In genomic region chr12:65188179-65188709, GRCh38 we compare ENCODE assay signal across 12 cellular contexts. TPM values are rescaled to one million over a fixed set of nuclear protein-coding genes. Genes with fewer than 3 reads are reported as not detected.
A peak's percentile ranks its signal among the peaks of the same experiment; 100 is the strongest.
DNase-seq lines count a peak whose midpoint lies in the region; ATAC-seq and TF ChIP-seq lines count a peak whose summit lies in the region.
"Had no signal": no experiment of that assay in that cellular context is flagged by ENCODE, and none has a peak within 500 bp of the region (broad histone marks: within the 10 kb centered on the region; RNA-seq: fewer than 3 reads in every experiment).

No MANE protein-coding gene starts in this region.

- H3K27ac Mint-ChIP-seq in activated B cell treated with CpG ODN at 0.5 μM for 24 hours = peak overlapping the region; percentile 57
- no peak overlapping the region for H3K27ac Mint-ChIP-seq in activated naive CD4-positive, alpha-beta T cell treated with anti-CD3 and anti-CD28 coated beads, Interleukin-2, amount 50 U/mL, for 72 hours

- no peak overlapping the region for H3K9ac ChIP-seq in GM23248

- 94 to 96% methylated on average over 3 of the region's 3 CpGs for WGBS in GM23248 (ENCODE audit: low coverage in 1 of 2, low lambda C conversion rate in 2 of 2, missing lambda C conversion rate in 2 of 2), 2 experiments

- no peak overlapping the region for H3K4me2 ChIP-seq in GM23248 (ENCODE audit: unreplicated experiment)

- H3F3A ChIP-seq in GM23248 (ENCODE audit: insufficient read depth) = no peaks in the 10 kb centered on the region

- CTCF ChIA-PET in activated B cell treated with CpG ODN at 0.5 μM for 24 hours (lab: Charles Lee) = no interaction called here

- TF ChIP-seq CTCF in activated B cell treated with CpG ODN at 0.5 μM for 24 hours (IDR thresholded peaks at IDR 0.05) (no peak), foreskin keratinocyte (conservative IDR thresholded peaks at IDR 0.05) (no peak)

- H3K9me2 ChIP-seq in GM23248 (ENCODE audit: insufficient read depth) = no peaks in the 10 kb centered on the region

- H3K4me3 Mint-ChIP-seq in activated B cell treated with CpG ODN at 0.5 μM for 24 hours = peak overlapping the region; percentile 9

- no peaks in the 10 kb centered on the region; the same call in 1 of the 2 replicates for H3K36me3 ChIP-seq in GM23248 (ENCODE audit: low read depth)
- H3K36me3 ChIP-seq: pancreas had no signal

- H3K27me3 Mint-ChIP-seq in activated B cell treated with CpG ODN at 0.5 μM for 24 hours = no peaks in the 10 kb centered on the region

- H3K4me3 ChIP-seq in GM23248 = no peak overlapping the region
- H3K4me3 ChIP-seq: pancreas had no signal

- no peaks in the 10 kb centered on the region for H3K9me3 ChIP-seq in GM23248 (ENCODE audit: low read depth)
- H3K9me3 ChIP-seq: pancreas had no signal

- peaks cover 11% of the 10 kb centered on the region for H3K36me3 Mint-ChIP-seq in activated B cell treated with CpG ODN at 0.5 μM for 24 hours (ENCODE audit: low read depth)
- peaks cover 0 to 31% of the 10 kb centered on the region in 2 donors for H3K36me3 Mint-ChIP-seq in activated naive CD4-positive, alpha-beta T cell treated with anti-CD3 and anti-CD28 coated beads, Interleukin-2, amount 50 U/mL, for 72 hours

- H4K20me1 ChIP-seq in GM23248 (ENCODE audit: insufficient read depth) = peaks cover 7% of the 10 kb centered on the region; the same call in 1 of the 2 replicates

- intact Hi-C loops in activated B cell treated with CpG ODN at 0.5 μM for 24 hours (cut with micrococcal nuclease) = loop anchor here (1.0 kb wide), 2 partner anchors 9 to 18 kb away; no protein-coding TSS in a partner anchor

- H3K27me3 ChIP-seq in foreskin keratinocyte (no peaks in the 10 kb centered on the region), GM23248 (replicated peaks; ENCODE audit: insufficient read depth) (no peaks in the 10 kb centered on the region)
- H3K27me3 ChIP-seq: pancreas had no signal

- ATAC-seq in GM18858 (IDR thresholded peaks at IDR 0.05; ENCODE audit: unreplicated experiment) = peak; percentile 34
- ATAC-seq in GM21447 (IDR thresholded peaks at IDR 0.05; ENCODE audit: unreplicated experiment) = peak; percentile 42
- peak; percentile 41 for ATAC-seq in HG03108 (IDR thresholded peaks at IDR 0.05; ENCODE audit: unreplicated experiment)
- no peak for ATAC-seq in activated B cell treated with CpG ODN at 0.5 μM for 24 hours (ENCODE audit: low read depth)
- no peak for ATAC-seq in activated naive CD4-positive, alpha-beta T cell treated with anti-CD3 and anti-CD28 coated beads, Interleukin-2, amount 50 U/mL, for 72 hours
- no peak for ATAC-seq in foreskin keratinocyte

- no peak overlapping the region for H3K27ac ChIP-seq in foreskin keratinocyte
- no peak overlapping the region for H3K27ac ChIP-seq in GM23248
- H3K27ac ChIP-seq: pancreas had no signal

- no peak for DNase-seq in activated B cell treated with CpG ODN at 0.5 μM for 24 hours
- DNase-seq in activated naive CD4-positive, alpha-beta T cell treated with anti-CD3 and anti-CD28 coated beads, Interleukin-2, amount 50 U/mL, for 72 hours (ENCODE audit: low spot score in 2 of 2) = no peak
- DNase-seq in EL = no peak
- DNase-seq in foreskin keratinocyte = no peak
- no peak for DNase-seq in GM23248
- DNase-seq: activated CD4-positive, CD25-positive, alpha-beta regulatory T cell treated with anti-CD3 and anti-CD28 coated beads, Interleukin-2, amount 50 U/mL, for 72 hours; DND-41; GOT3; pancreas had no signal

- H3K4me1 ChIP-seq in foreskin keratinocyte = no peaks in the 10 kb centered on the region
- no peaks in the 10 kb centered on the region for H3K4me1 ChIP-seq in GM23248 (ENCODE audit: insufficient read depth)

- in situ Hi-C loops in GM23248 (cut with MboI) = no loop called here

- H3K4me1 Mint-ChIP-seq in activated B cell treated with CpG ODN at 0.5 μM for 24 hours = peaks cover 83% of the 10 kb centered on the region

- no peak overlapping the region for H2AFZ ChIP-seq in GM23248

- peaks cover 100% of the 10 kb centered on the region for H3K79me2 ChIP-seq in GM23248 (ENCODE audit: insufficient read depth)

- POLR2A ChIA-PET in activated B cell treated with CpG ODN at 0.5 μM for 24 hours (lab: Charles Lee) = no interaction called here

- H3K9me3 Mint-ChIP-seq in activated B cell treated with CpG ODN at 0.5 μM for 24 hours = no peaks in the 10 kb centered on the region
- no peaks in the 10 kb centered on the region for H3K9me3 Mint-ChIP-seq in activated naive CD4-positive, alpha-beta T cell treated with anti-CD3 and anti-CD28 coated beads, Interleukin-2, amount 50 U/mL, for 72 hours

RNA-seq across cellular contexts. Expression of gene LEMD3, which starts 18.9 kb away (rescaled TPM):
- total RNA-seq in activated B cell treated with CpG ODN at 0.5 μM for 24 hours (38.2 and 45.5 TPM in 2 replicates), foreskin keratinocyte (22.8 and 23.6 TPM in 2 replicates)
- 10 to 100 TPM; 18.4 to 27.4 TPM for total RNA-seq in activated naive CD4-positive, alpha-beta T cell treated with anti-CD3 and anti-CD28 coated beads, Interleukin-2, amount 50 U/mL, for 72 hours
- polyA plus RNA-seq in foreskin keratinocyte (4.2 and 4.7 TPM in 2 replicates), GM23248 (2016; fragmentation: Nextera tagmentation; extraction: Ambion mirVana) (8.4 and 8.6 TPM in 2 replicates)
- total RNA-seq in GM23248 (2014; rRNA removed; shearing (Covaris generic)) = 17.9 and 36.3 TPM in 2 replicates

Comparison
In these comparisons a context has a peak if more than half of its experiments do, and no peak if none do; other contexts are left out.
1. ATAC-seq: peak in GM18858 (single experiment), GM21447 (single experiment) and HG03108 (single experiment); none in activated B cell treated with CpG ODN at 0.5 μM for 24 hours (single experiment), activated naive CD4-positive, alpha-beta T cell treated with anti-CD3 and anti-CD28 coated beads, Interleukin-2, amount 50 U/mL, for 72 hours (0 of 2) and foreskin keratinocyte (single experiment).